ENCODE assay signal across 9 cellular contexts in the genomic region with DNA sequence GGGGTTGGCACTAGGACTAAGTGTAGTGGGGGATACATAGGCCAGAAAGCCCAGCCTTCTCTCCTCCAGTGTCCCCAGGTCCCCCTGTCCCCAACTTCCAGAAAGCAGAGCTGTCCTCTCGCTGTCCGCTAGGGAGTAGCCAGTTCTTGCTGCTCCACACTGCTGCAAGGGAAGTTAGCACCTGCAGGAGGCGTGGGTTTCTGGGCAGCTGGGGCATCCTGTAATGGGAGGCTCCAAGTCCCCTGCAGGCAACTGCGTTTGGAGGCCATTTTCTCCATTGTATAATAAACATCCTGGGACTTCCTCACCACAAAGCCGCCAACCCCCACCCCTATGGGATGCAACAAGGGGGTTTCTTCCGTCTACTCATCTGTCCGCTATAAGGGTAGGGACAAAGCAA. TPM values are rescaled to one million over a fixed set of nuclear protein-coding genes. Genes with fewer than 3 reads are reported as not detected.
A peak's percentile ranks its signal among the peaks of the same experiment; 100 is the strongest.
DNase-seq lines count a peak whose midpoint lies in the region; ATAC-seq and TF ChIP-seq lines count a peak whose summit lies in the region.
"Had no signal": no experiment of that assay in that cellular context is flagged by ENCODE, and none has a peak within 500 bp of the region (broad histone marks: within the 10 kb centered on the region; RNA-seq: fewer than 3 reads in every experiment).

No MANE protein-coding gene starts in this region.

- no peaks in the 10 kb centered on the region for H3K9me3 ChIP-seq in body of pancreas

- no peak overlapping the region for H3K27ac Mint-ChIP-seq in naive B cell

- 42 to 47% methylated on average over 7 of the region's 7 CpGs for WGBS in body of pancreas, 2 donors

- H3K27ac ChIP-seq in body of pancreas = no peak overlapping the region

- peak overlapping the region in 6 of 8 donors; percentile 44 to 95 (median 92) for H3K4me3 Mint-ChIP-seq in naive B cell

- peaks cover 18 to 19% (median 19%) of the 10 kb centered on the region in 3 donors for H3K4me1 Mint-ChIP-seq in naive B cell

- peaks cover 18 to 30% (median 25%) of the 10 kb centered on the region in 3 donors for H3K27me3 Mint-ChIP-seq in naive B cell

- ATAC-seq in body of pancreas (peak; percentile 66), naive B cell (ENCODE audit: low read depth in 2 of 2) (no peak), HG02588 (IDR thresholded peaks at IDR 0.05; ENCODE audit: unreplicated experiment) (no peak)

- H3K4me3 ChIP-seq in NB4 (ENCODE audit: low read depth, low read length) (no peak overlapping the region), body of pancreas (no peak overlapping the region)

- peaks cover 3 to 10% of the 10 kb centered on the region in 2 donors for H3K27me3 ChIP-seq in body of pancreas

- peak; percentile 44 for TF ChIP-seq CTCF in NB4 (IDR thresholded peaks at IDR 0.05; ENCODE audit: low read depth, low read length)
- peak in 6 of 7 experiments; percentile 10 to 58 (median 45) for TF ChIP-seq CTCF in body of pancreas (IDR thresholded peaks at IDR 0.05)

- peaks cover 0 to 1% (median 0%) of the 10 kb centered on the region in 7 donors for H3K9me3 Mint-ChIP-seq in naive B cell

- peak; percentile 90 for DNase-seq in DMS53 treated with DMSO at 0.1 percent for 48 hours (lab: John Stamatoyannopoulos, UW; ENCODE audit: unreplicated experiment)
- DNase-seq in NB4 (ENCODE audit: low read depth) = peak; percentile 63
- DNase-seq in body of pancreas = peak; percentile 55 to 79 (median 70)
- no peak for DNase-seq in naive B cell
- no peak for DNase-seq in stimulated activated naive CD4-positive, alpha-beta T cell (lab: John Stamatoyannopoulos, UW)
- DNase-seq in stimulated activated CD4-positive, alpha-beta T cell treated with anti-CD3 and anti-CD28 coated beads, Interleukin-4, amount 100 ng/mL, for 4 hours = no peak
- no peak for DNase-seq in activated CD4-positive, CD25-positive, alpha-beta regulatory T cell (lab: John Stamatoyannopoulos, UW)

- intact Hi-C loops in body of pancreas (cut with DNase I) = no loop called here

- peaks cover 18% of the 10 kb centered on the region for H3K4me1 ChIP-seq in body of pancreas

- TF ChIP-seq POLR2A in NB4 (IDR thresholded peaks at IDR 0.05; ENCODE audit: extremely low read depth, insufficient read length) (no peak), body of pancreas (IDR thresholded peaks at IDR 0.05) (no peak)

- peaks cover 4 to 9% of the 10 kb centered on the region in 2 donors for H3K36me3 Mint-ChIP-seq in naive B cell

- H3K36me3 ChIP-seq in body of pancreas (replicated peaks in 1 of 2; ENCODE audit: insufficient read depth in 1 of 2, low read depth in 2 of 2) = no peaks in the 10 kb centered on the region

RNA-seq across cellular contexts. Expression of a gene that starts 1.7 kb away (rescaled TPM):
- 1 to 10 TPM in 1 of 2 donors, not detected in 1; 1.3 TPM for total RNA-seq in body of pancreas
- polyA plus RNA-seq in naive B cell (ENCODE audit: low read depth in 6 of 6) = 1 to 10 TPM in 1 of 6 donors, under 1 TPM in 4, not detected in 1; 0.42 to 1.5 (median 0.82) TPM
- total RNA-seq: endothelial cell of umbilical vein had no signal

RNA-seq across cellular contexts. Expression of a gene that starts 54.4 kb away (rescaled TPM):
- 10 to 100 TPM; 41.8 to 46.5 TPM for total RNA-seq in body of pancreas
- 10 to 100 TPM; 47.7 to 82.4 (median 58.1) TPM for polyA plus RNA-seq in naive B cell (ENCODE audit: low read depth in 6 of 6)

Comparison
In these comparisons a context has a peak if more than half of its experiments do, and no peak if none do; other contexts are left out.
1. DNase-seq: peak in DMS53 treated with DMSO at 0.1 percent for 48 hours (single experiment), NB4 (single experiment) and body of pancreas (4 of 4); none in naive B cell (single experiment), stimulated activated naive CD4-positive, alpha-beta T cell (0 of 6), stimulated activated CD4-positive, alpha-beta T cell treated with anti-CD3 and anti-CD28 coated beads, Interleukin-4, amount 100 ng/mL, for 4 hours (0 of 2) and activated CD4-positive, CD25-positive, alpha-beta regulatory T cell (0 of 4).